In genomic region chr15:100714034-100714748, GRCh38 we compare ENCODE assay signal across 2 cellular contexts.
TF ChIP-seq lines count a peak whose summit lies in the region.

No MANE protein-coding gene starts in this region.

TF ChIP-seq in SK-N-SH treated with all-trans-retinoic acid at 6 μM for 48 hours, 23 proteins besides CTCF, POLR2A, EP300 and RAD21 (continued from another document):
- no peak for TF ChIP-seq GLIS3 (CRISPR knock-in tag; IDR thresholded peaks at IDR 0.05)
- no peak for TF ChIP-seq ARNTL (CRISPR knock-in tag; IDR thresholded peaks at IDR 0.05; ENCODE audit: borderline replicate concordance, low read depth)
- TF ChIP-seq ZFP30 (CRISPR knock-in tag; IDR thresholded peaks at IDR 0.05), result no peak
- no peak for TF ChIP-seq TSHZ2 (CRISPR knock-in tag; IDR thresholded peaks at IDR 0.05)
- no peak for TF ChIP-seq PATZ1 (CRISPR knock-in tag; IDR thresholded peaks at IDR 0.05; ENCODE audit: borderline replicate concordance)
- no peak for TF ChIP-seq ZNF8 (CRISPR knock-in tag; IDR thresholded peaks at IDR 0.05)
- no peak for TF ChIP-seq POU6F1 (CRISPR knock-in tag; IDR thresholded peaks at IDR 0.05; ENCODE audit: borderline replicate concordance, low read depth)
- no peak for TF ChIP-seq ZNF70 (CRISPR knock-in tag; IDR thresholded peaks at IDR 0.05)
- TF ChIP-seq ESRRG (CRISPR knock-in tag; IDR thresholded peaks at IDR 0.05), result no peak
- TF ChIP-seq ISL1 (CRISPR knock-in tag; IDR thresholded peaks at IDR 0.05), result no peak
- no peak for TF ChIP-seq PPARA (CRISPR knock-in tag; IDR thresholded peaks at IDR 0.05; ENCODE audit: borderline replicate concordance)

TF ChIP-seq in SK-N-SH, 30 proteins besides CTCF, POLR2A, EP300 and RAD21 (continued from another document):
- TF ChIP-seq NFIC (IDR thresholded peaks at IDR 0.05; ENCODE audit: borderline replicate concordance) (no peak), SIN3A (IDR thresholded peaks at IDR 0.05; ENCODE audit: borderline replicate concordance, low read depth, low read length) (no peak), POLR2AphosphoS5 (IDR thresholded peaks at IDR 0.05; ENCODE audit: low read depth, low read length) (no peak), PBX3 (IDR thresholded peaks at IDR 0.05) (no peak), TCF12 (IDR thresholded peaks at IDR 0.05) (no peak), MXI1 (IDR thresholded peaks at IDR 0.05; ENCODE audit: low read depth, low read length) (no peak), MEF2A (IDR thresholded peaks at IDR 0.05; ENCODE audit: borderline replicate concordance, low read depth) (no peak)
TF ChIP-seq in SK-N-SH: peak in this region for 0.
